ENCODE assay signal across 8 cellular contexts in genomic region chr15:64460206-64460736, GRCh38. TPM values are rescaled to one million over a fixed set of nuclear protein-coding genes. Genes with fewer than 3 reads are reported as not detected.
DNase-seq lines count a peak whose midpoint lies in the region; ATAC-seq and TF ChIP-seq lines count a peak whose summit lies in the region.

Gene ZNF609 (plus strand): TSS chr15:64460578. CDS start chr15:64499420, 38,842 bp downstream.

- POLR2A ChIA-PET in CD8-positive, alpha-beta memory T cell (lab: Charles Lee) = interaction anchor here (0.5 to 1.0 kb wide), 3 partner anchors 28 to 83 kb away, joined by 3 to 6 read pairs (median 6); no protein-coding TSS in a partner anchor

- H3K27me3 Mint-ChIP-seq in CD8-positive, alpha-beta memory T cell = no peaks in the 10 kb centered on the region
- H3K27me3 Mint-ChIP-seq in natural killer cell treated with Interleukin-12 subunit alpha and Interleukin-12 subunit beta and Interleukin-15 and Interleukin-18, amount 100 ng/mL, for 72 hours = no peaks in the 10 kb centered on the region

- peaks cover 50 to 84% (median 67%) of the 10 kb centered on the region in 3 donors for H3K4me1 Mint-ChIP-seq in CD8-positive, alpha-beta memory T cell
- peaks cover 34 to 56% of the 10 kb centered on the region in 2 donors for H3K4me1 Mint-ChIP-seq in natural killer cell treated with Interleukin-12 subunit alpha and Interleukin-12 subunit beta and Interleukin-15 and Interleukin-18, amount 100 ng/mL, for 72 hours (ENCODE audit: low read depth in 2 of 2)

- H3K9me3 ChIP-seq in CD8-positive, alpha-beta memory T cell (ENCODE audit: low read length) = no peaks in the 10 kb centered on the region

- ATAC-seq in GM21390 (IDR thresholded peaks at IDR 0.05; ENCODE audit: unreplicated experiment) = peak; percentile 42
- peak; percentile 85 to 90 for ATAC-seq in natural killer cell treated with Interleukin-12 subunit alpha and Interleukin-12 subunit beta and Interleukin-15 and Interleukin-18, amount 100 ng/mL, for 72 hours

- peak within 1 kb of the TSS; percentile 69 for H3K4me3 ChIP-seq in CD8-positive, alpha-beta memory T cell (ENCODE audit: low read length)
- peak within 1 kb of the TSS; percentile 79 for H3K4me3 ChIP-seq in fibroblast of the aortic adventitia (ENCODE audit: low read depth, low read length)

- H3K36me3 ChIP-seq in CD8-positive, alpha-beta memory T cell (ENCODE audit: insufficient read depth, low read length) = no peaks in the 10 kb centered on the region

- H3K9me3 Mint-ChIP-seq in CD8-positive, alpha-beta memory T cell = no peaks in the 10 kb centered on the region
- no peaks in the 10 kb centered on the region for H3K9me3 Mint-ChIP-seq in natural killer cell treated with Interleukin-12 subunit alpha and Interleukin-12 subunit beta and Interleukin-15 and Interleukin-18, amount 100 ng/mL, for 72 hours

- peaks cover 69% of the 10 kb centered on the region for H3K4me1 ChIP-seq in CD8-positive, alpha-beta memory T cell (ENCODE audit: insufficient read depth, low read length)

- CTCF ChIA-PET in CD8-positive, alpha-beta memory T cell (lab: Charles Lee) = interaction anchor here (0.9 to 1.8 kb wide), 7 partner anchors 10 to 72 kb away, joined by 3 to 5 read pairs (median 3); partner anchors contain the start of gene TRIP4

- peak within 1 kb of the TSS; percentile 49 for H3K27ac ChIP-seq in CD8-positive, alpha-beta memory T cell (ENCODE audit: low read depth, low read length)

- peak within 1 kb of the TSS; percentile 85 to 95 (median 90) for H3K27ac Mint-ChIP-seq in CD8-positive, alpha-beta memory T cell
- H3K27ac Mint-ChIP-seq in natural killer cell treated with Interleukin-12 subunit alpha and Interleukin-12 subunit beta and Interleukin-15 and Interleukin-18, amount 100 ng/mL, for 72 hours = peak within 1 kb of the TSS; percentile 88 to 93

- H3K36me3 Mint-ChIP-seq in CD8-positive, alpha-beta memory T cell = peaks cover 0 to 25% (median 8%) of the 10 kb centered on the region in 3 donors
- peaks cover 18% of the 10 kb centered on the region for H3K36me3 Mint-ChIP-seq in natural killer cell treated with Interleukin-12 subunit alpha and Interleukin-12 subunit beta and Interleukin-15 and Interleukin-18, amount 100 ng/mL, for 72 hours

- peak; percentile 78 to 89 (median 82) for DNase-seq in CD8-positive, alpha-beta memory T cell
- DNase-seq in Kasumi-1 (lab: John Stamatoyannopoulos, UW) = peak; percentile 78 to 88
- peak; percentile 97 to 98 for DNase-seq in SHP77 (lab: John Stamatoyannopoulos, UW)
- peak; percentile 95 for DNase-seq in activated effector memory CD4-positive, alpha-beta T cell treated with anti-CD3 and anti-CD28 coated beads, Interleukin-2, amount 50 U/mL, for 16 hours
- DNase-seq in fibroblast of the aortic adventitia (ENCODE audit: low read depth) = peak; percentile 95
- peak; percentile 89 for DNase-seq in natural killer cell treated with Interleukin-12 subunit alpha and Interleukin-12 subunit beta and Interleukin-15 and Interleukin-18, amount 100 ng/mL, for 72 hours (ENCODE audit: low spot score)
- peak; percentile 67 to 87 (median 80) for DNase-seq in stimulated activated naive CD4-positive, alpha-beta T cell (lab: John Stamatoyannopoulos, UW)

- no peak for TF ChIP-seq CTCF in fibroblast of the aortic adventitia (IDR thresholded peaks at IDR 0.05; ENCODE audit: insufficient read depth, low read length)

- H3K4me3 Mint-ChIP-seq in CD8-positive, alpha-beta memory T cell = peak within 1 kb of the TSS; percentile 92 to 97 (median 94)
- peak within 1 kb of the TSS; percentile 96 for H3K4me3 Mint-ChIP-seq in natural killer cell treated with Interleukin-12 subunit alpha and Interleukin-12 subunit beta and Interleukin-15 and Interleukin-18, amount 100 ng/mL, for 72 hours

- H3K27me3 ChIP-seq in CD8-positive, alpha-beta memory T cell (ENCODE audit: insufficient read depth, low read length, poor library complexity, severe bottlenecking) = no peaks in the 10 kb centered on the region

RNA-seq across cellular contexts. Expression of gene ZNF609, which starts in this region (rescaled TPM):
- total RNA-seq in CD8-positive, alpha-beta memory T cell = 10 to 100 TPM; 38.0 to 38.9 TPM
- 10.7 TPM for polyA plus RNA-seq in CD8-positive, alpha-beta memory T cell
- 19.3 and 38.8 TPM in 2 replicates for total RNA-seq in fibroblast of the aortic adventitia (ENCODE audit: low replicate concordance)
- total RNA-seq in natural killer cell treated with Interleukin-12 subunit alpha and Interleukin-12 subunit beta and Interleukin-15 and Interleukin-18, amount 100 ng/mL, for 72 hours = 10 to 100 TPM; 36.9 to 67.6 TPM

Comparison
In these comparisons a context has a peak if more than half of its experiments do, and no peak if none do; other contexts are left out.
1. Peak in every context shown above with its lines: DNase-seq, ATAC-seq, H3K4me3 ChIP-seq and H3K27ac ChIP-seq.